Comparison of ENCODE assay signal across 18 cellular contexts in the genomic region with DNA sequence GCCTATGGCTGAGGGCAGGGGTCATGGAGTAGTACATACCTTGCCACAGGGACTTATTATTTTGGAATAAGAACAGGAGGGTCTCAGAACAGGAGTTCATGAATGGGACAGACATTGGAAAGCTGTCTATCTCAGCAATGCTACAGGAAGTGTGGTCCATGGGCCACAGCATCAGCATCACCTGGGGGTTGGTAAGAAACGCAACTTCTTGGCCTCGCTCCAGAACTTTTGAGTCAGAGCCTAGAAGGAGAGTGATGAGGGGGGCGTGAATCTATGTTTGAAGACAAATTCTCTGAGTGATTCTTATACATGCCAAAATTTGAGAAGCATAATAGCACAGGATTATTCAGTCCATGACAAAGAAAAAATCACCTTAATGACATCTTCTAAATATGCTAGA.
DNase-seq lines count a peak whose midpoint lies in the region; ATAC-seq and TF ChIP-seq lines count a peak whose summit lies in the region.
"Had no signal": no experiment of that assay in that cellular context is flagged by ENCODE, and none has a peak within 500 bp of the region (broad histone marks: within the 10 kb centered on the region; RNA-seq: fewer than 3 reads in every experiment).

No MANE protein-coding gene starts in this region.

- no peaks in the 10 kb centered on the region for H3K36me3 ChIP-seq in tibial artery
- H3K36me3 ChIP-seq: HAP-1 had no signal

- H3K27me3 ChIP-seq in tibial artery, result no peaks in the 10 kb centered on the region

- peak; percentile 54 for DNase-seq in activated CD8-positive, alpha-beta T cell treated with anti-CD3 and anti-CD28 coated beads for 36 hours
- DNase-seq in activated CD8-positive, alpha-beta T cell treated with anti-CD3 and anti-CD28 coated beads, Interleukin-2, amount 10 ng/mL, durations not matched to agents 7 days and 5 days, result no peak
- DNase-seq in GM12865 (ENCODE audit: low read depth) (peak; percentile 9), RWPE1 (ENCODE audit: low spot score) (peak; percentile 39), iris pigment epithelial cell (ENCODE audit: low read depth) (peak; percentile 5), tibial artery (no peak)
- no peak for DNase-seq in activated effector memory CD4-positive, alpha-beta T cell treated with anti-CD3 and anti-CD28 coated beads, Interleukin-2, amount 50 U/mL, for 16 hours
- DNase-seq: DMS53, GDM1, Kasumi-1, NCI-H1436, NCI-H2029 treated with DMSO at 0.1 percent for 48 hours, NCI-H2227 treated with DMSO at 0.1 percent for 48 hours, NCI-H526 treated with DMSO at 0.1 percent for 48 hours, PC-9, SHP77 treated with DMSO at 0.1 percent for 48 hours had no signal

- peaks cover 0 to 12% (median 0%) of the 10 kb centered on the region in 3 donors for H3K9me3 ChIP-seq in tibial artery
- H3K9me3 ChIP-seq: HAP-1 had no signal

- H3K27ac ChIP-seq in RWPE1 (no peak overlapping the region), tibial artery (no peak overlapping the region)
- H3K27ac ChIP-seq: PC-9 had no signal

- CTCF ChIA-PET in activated CD8-positive, alpha-beta T cell treated with anti-CD3 and anti-CD28 coated beads for 36 hours (lab: Charles Lee), result no interaction called here
- CTCF ChIA-PET in activated CD8-positive, alpha-beta T cell treated with anti-CD3 and anti-CD28 coated beads, Interleukin-2, amount 10 ng/mL, durations not matched to agents 7 days and 5 days (lab: Charles Lee), result no interaction called here
- CTCF ChIA-PET in RWPE1 (lab: Yijun Ruan, JAX), result interaction anchor here (0.6 kb wide), 1 partner anchor 364 kb away, joined by 3 read pairs; no protein-coding TSS in a partner anchor

- POLR2A ChIA-PET in activated CD8-positive, alpha-beta T cell treated with anti-CD3 and anti-CD28 coated beads for 36 hours (lab: Charles Lee), result interaction anchor here (0.7 to 1.2 kb wide), 2 partner anchors 59 to 113 kb away, joined by 3 read pairs; no protein-coding TSS in a partner anchor
- POLR2A ChIA-PET in activated CD8-positive, alpha-beta T cell treated with anti-CD3 and anti-CD28 coated beads, Interleukin-2, amount 10 ng/mL, durations not matched to agents 7 days and 5 days (lab: Charles Lee), result no interaction called here
- POLR2A ChIA-PET in RWPE1 (lab: Yijun Ruan, JAX; ENCODE audit: low non-redundant PET), result no interaction called here

- no peaks in the 10 kb centered on the region for H3K4me1 ChIP-seq in tibial artery
- H3K4me1 ChIP-seq: HAP-1 had no signal

- peaks cover 14% of the 10 kb centered on the region for H3K9me3 Mint-ChIP-seq in activated CD8-positive, alpha-beta T cell treated with anti-CD3 and anti-CD28 coated beads for 36 hours
- peaks cover 11% of the 10 kb centered on the region for H3K9me3 Mint-ChIP-seq in activated CD8-positive, alpha-beta T cell treated with anti-CD3 and anti-CD28 coated beads, Interleukin-2, amount 10 ng/mL, durations not matched to agents 7 days and 5 days (ENCODE audit: insufficient read depth)

- H3K27ac Mint-ChIP-seq in activated CD8-positive, alpha-beta T cell treated with anti-CD3 and anti-CD28 coated beads for 36 hours, result no peak overlapping the region
- no peak overlapping the region for H3K27ac Mint-ChIP-seq in activated CD8-positive, alpha-beta T cell treated with anti-CD3 and anti-CD28 coated beads, Interleukin-2, amount 10 ng/mL, durations not matched to agents 7 days and 5 days

- peaks cover 28% of the 10 kb centered on the region for H3K4me1 Mint-ChIP-seq in activated CD8-positive, alpha-beta T cell treated with anti-CD3 and anti-CD28 coated beads for 36 hours (ENCODE audit: low read depth)
- H3K4me1 Mint-ChIP-seq in activated CD8-positive, alpha-beta T cell treated with anti-CD3 and anti-CD28 coated beads, Interleukin-2, amount 10 ng/mL, durations not matched to agents 7 days and 5 days (ENCODE audit: low read depth), result peaks cover 8% of the 10 kb centered on the region

- no peaks in the 10 kb centered on the region for H3K27me3 Mint-ChIP-seq in activated CD8-positive, alpha-beta T cell treated with anti-CD3 and anti-CD28 coated beads for 36 hours
- H3K27me3 Mint-ChIP-seq in activated CD8-positive, alpha-beta T cell treated with anti-CD3 and anti-CD28 coated beads, Interleukin-2, amount 10 ng/mL, durations not matched to agents 7 days and 5 days (ENCODE audit: low read depth), result no peaks in the 10 kb centered on the region

- ATAC-seq in activated CD8-positive, alpha-beta T cell treated with anti-CD3 and anti-CD28 coated beads for 36 hours, result no peak
- no peak for ATAC-seq in activated CD8-positive, alpha-beta T cell treated with anti-CD3 and anti-CD28 coated beads, Interleukin-2, amount 10 ng/mL, durations not matched to agents 7 days and 5 days
- no peak for ATAC-seq in SK-N-SH treated with all-trans-retinoic acid at 6 μM for 48 hours

- intact Hi-C loops in activated CD8-positive, alpha-beta T cell treated with anti-CD3 and anti-CD28 coated beads for 36 hours (cut with micrococcal nuclease), result no loop called here
- intact Hi-C loops in tibial artery (cut with DNase I; ENCODE audit: low total_unique reads), result no loop called here

- H3K36me3 Mint-ChIP-seq in activated CD8-positive, alpha-beta T cell treated with anti-CD3 and anti-CD28 coated beads for 36 hours (ENCODE audit: low read depth), result peaks cover 7% of the 10 kb centered on the region
- peaks cover 9% of the 10 kb centered on the region for H3K36me3 Mint-ChIP-seq in activated CD8-positive, alpha-beta T cell treated with anti-CD3 and anti-CD28 coated beads, Interleukin-2, amount 10 ng/mL, durations not matched to agents 7 days and 5 days (ENCODE audit: low read depth)

- H3K4me3 ChIP-seq in GM12865 (ENCODE audit: low read depth, low read length) (no peak overlapping the region), tibial artery (no peak overlapping the region)
- H3K4me3 ChIP-seq: HAP-1, PC-9 had no signal

- TF ChIP-seq CTCF in activated CD8-positive, alpha-beta T cell treated with anti-CD3 and anti-CD28 coated beads for 36 hours (IDR thresholded peaks at IDR 0.05), result no peak
- TF ChIP-seq CTCF in GM12865 (IDR thresholded peaks at IDR 0.05; ENCODE audit: insufficient read depth, low read depth, low read length, missing control alignments), result no peak
- TF ChIP-seq CTCF in RWPE1 (conservative IDR thresholded peaks at IDR 0.05; ENCODE audit: low read depth), result no peak
- no peak for TF ChIP-seq CTCF in tibial artery (IDR thresholded peaks at IDR 0.05)

- no peak overlapping the region for H3K4me3 Mint-ChIP-seq in activated CD8-positive, alpha-beta T cell treated with anti-CD3 and anti-CD28 coated beads for 36 hours
- no peak overlapping the region for H3K4me3 Mint-ChIP-seq in activated CD8-positive, alpha-beta T cell treated with anti-CD3 and anti-CD28 coated beads, Interleukin-2, amount 10 ng/mL, durations not matched to agents 7 days and 5 days

TF ChIP-seq in SK-N-SH treated with all-trans-retinoic acid at 6 μM for 48 hours, 23 proteins besides CTCF, POLR2A, EP300 and RAD21 (continues in another document):
- no peak for TF ChIP-seq RARB (CRISPR knock-in tag; IDR thresholded peaks at IDR 0.05)
- no peak for TF ChIP-seq ZNF8 (CRISPR knock-in tag; IDR thresholded peaks at IDR 0.05)
- no peak for TF ChIP-seq PPARA (CRISPR knock-in tag; IDR thresholded peaks at IDR 0.05; ENCODE audit: borderline replicate concordance)
- no peak for TF ChIP-seq ZFP30 (CRISPR knock-in tag; IDR thresholded peaks at IDR 0.05)
- no peak for TF ChIP-seq SNAI2 (CRISPR knock-in tag; IDR thresholded peaks at IDR 0.05)
- TF ChIP-seq ISL1 (CRISPR knock-in tag; IDR thresholded peaks at IDR 0.05), result no peak
- no peak for TF ChIP-seq ZC3H10 (CRISPR knock-in tag; IDR thresholded peaks at IDR 0.05)
- no peak for TF ChIP-seq CSDC2 (CRISPR knock-in tag; IDR thresholded peaks at IDR 0.05)
- TF ChIP-seq GLIS3 (CRISPR knock-in tag; IDR thresholded peaks at IDR 0.05), result no peak
- TF ChIP-seq, protein P1, sequence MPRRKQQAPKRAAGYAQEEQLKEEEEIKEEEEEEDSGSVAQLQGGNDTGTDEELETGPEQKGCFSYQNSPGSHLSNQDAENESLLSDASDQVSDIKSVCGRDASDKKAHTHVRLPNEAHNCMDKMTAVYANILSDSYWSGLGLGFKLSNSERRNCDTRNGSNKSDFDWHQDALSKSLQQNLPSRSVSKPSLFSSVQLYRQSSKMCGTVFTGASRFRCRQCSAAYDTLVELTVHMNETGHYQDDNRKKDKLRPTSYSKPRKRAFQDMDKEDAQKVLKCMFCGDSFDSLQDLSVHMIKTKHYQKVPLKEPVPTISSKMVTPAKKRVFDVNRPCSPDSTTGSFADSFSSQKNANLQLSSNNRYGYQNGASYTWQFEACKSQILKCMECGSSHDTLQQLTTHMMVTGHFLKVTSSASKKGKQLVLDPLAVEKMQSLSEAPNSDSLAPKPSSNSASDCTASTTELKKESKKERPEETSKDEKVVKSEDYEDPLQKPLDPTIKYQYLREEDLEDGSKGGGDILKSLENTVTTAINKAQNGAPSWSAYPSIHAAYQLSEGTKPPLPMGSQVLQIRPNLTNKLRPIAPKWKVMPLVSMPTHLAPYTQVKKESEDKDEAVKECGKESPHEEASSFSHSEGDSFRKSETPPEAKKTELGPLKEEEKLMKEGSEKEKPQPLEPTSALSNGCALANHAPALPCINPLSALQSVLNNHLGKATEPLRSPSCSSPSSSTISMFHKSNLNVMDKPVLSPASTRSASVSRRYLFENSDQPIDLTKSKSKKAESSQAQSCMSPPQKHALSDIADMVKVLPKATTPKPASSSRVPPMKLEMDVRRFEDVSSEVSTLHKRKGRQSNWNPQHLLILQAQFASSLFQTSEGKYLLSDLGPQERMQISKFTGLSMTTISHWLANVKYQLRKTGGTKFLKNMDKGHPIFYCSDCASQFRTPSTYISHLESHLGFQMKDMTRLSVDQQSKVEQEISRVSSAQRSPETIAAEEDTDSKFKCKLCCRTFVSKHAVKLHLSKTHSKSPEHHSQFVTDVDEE (CRISPR knock-in tag; IDR thresholded peaks at IDR 0.05), result no peak
- TF ChIP-seq POU6F1 (CRISPR knock-in tag; IDR thresholded peaks at IDR 0.05; ENCODE audit: borderline replicate concordance, low read depth), result no peak
- TF ChIP-seq ARNTL (CRISPR knock-in tag; IDR thresholded peaks at IDR 0.05; ENCODE audit: borderline replicate concordance, low read depth), result no peak
- no peak for TF ChIP-seq OSR1 (CRISPR knock-in tag; IDR thresholded peaks at IDR 0.05)

Comparison
In these comparisons a context has a peak if more than half of its experiments do, and no peak if none do; other contexts are left out.
1. DNase-seq: peak in activated CD8-positive, alpha-beta T cell treated with anti-CD3 and anti-CD28 coated beads for 36 hours (single experiment), GM12865 (single experiment), RWPE1 (single experiment) and iris pigment epithelial cell (single experiment); none in activated CD8-positive, alpha-beta T cell treated with anti-CD3 and anti-CD28 coated beads, Interleukin-2, amount 10 ng/mL, durations not matched to agents 7 days and 5 days (single experiment), activated effector memory CD4-positive, alpha-beta T cell treated with anti-CD3 and anti-CD28 coated beads, Interleukin-2, amount 50 U/mL, for 16 hours (single experiment) and tibial artery (0 of 2).